In genomic region chr11:17276236-17277023, GRCh38 we compare ENCODE assay signal across 1 cellular context.
TF ChIP-seq lines count a peak whose summit lies in the region.

Gene NUCB2 (plus strand): TSS chr11:17276739. CDS start chr11:17295324, 18,585 bp downstream.

TF ChIP-seq in WTC11, 78 proteins besides CTCF, POLR2A, EP300 and RAD21 (continued from another document):
- TF ChIP-seq E2F5 (CRISPR knock-in tag; IDR thresholded peaks at IDR 0.05) (peak; percentile 94), SP1 (CRISPR knock-in tag; conservative IDR thresholded peaks at IDR 0.05) (peak; percentile 88), ZNF281 (CRISPR knock-in tag; IDR thresholded peaks at IDR 0.05) (no peak), NFE2L1 (CRISPR knock-in tag; IDR thresholded peaks at IDR 0.05) (0 out of 2 replicates have a peak, but pooled peaks have one; percentile 42), GABPB1 (CRISPR knock-in tag; IDR thresholded peaks at IDR 0.05) (0 out of 2 replicates have a peak, but pooled peaks have one; percentile 15), FOXK1 (CRISPR knock-in tag; IDR thresholded peaks at IDR 0.05) (0 out of 2 replicates have a peak, but pooled peaks have one; percentile 40), ELF4 (CRISPR knock-in tag; IDR thresholded peaks at IDR 0.05; ENCODE audit: low read depth) (no peak), ATF6 (CRISPR knock-in tag; IDR thresholded peaks at IDR 0.05) (no peak), ARID4B (CRISPR knock-in tag; IDR thresholded peaks at IDR 0.05; ENCODE audit: borderline replicate concordance) (peak; percentile 80; the same call in 1 of the 2 replicates), ZNF263 (CRISPR knock-in tag; IDR thresholded peaks at IDR 0.05; ENCODE audit: low read depth) (no peak), FOXP1 (CRISPR knock-in tag; IDR thresholded peaks at IDR 0.05; ENCODE audit: borderline replicate concordance) (0 out of 2 replicates have a peak, but pooled peaks have one; percentile 79), ZNF219 (CRISPR knock-in tag; IDR thresholded peaks at IDR 0.05; ENCODE audit: borderline replicate concordance) (0 out of 2 replicates have a peak, but pooled peaks have one; percentile 27), ESRRA (CRISPR knock-in tag; IDR thresholded peaks at IDR 0.05; ENCODE audit: borderline replicate concordance) (0 out of 2 replicates have a peak, but pooled peaks have one; percentile 19), NFYB (CRISPR knock-in tag; conservative IDR thresholded peaks at IDR 0.05; ENCODE audit: low read depth) (peak; percentile 99), FOXP4 (CRISPR knock-in tag; IDR thresholded peaks at IDR 0.05) (peak; percentile 35; the same call in 1 of the 2 replicates), GRHL2 (CRISPR knock-in tag; IDR thresholded peaks at IDR 0.05; ENCODE audit: insufficient replicate concordance, severe bottlenecking) (no peak)
- TF ChIP-seq, protein P1, sequence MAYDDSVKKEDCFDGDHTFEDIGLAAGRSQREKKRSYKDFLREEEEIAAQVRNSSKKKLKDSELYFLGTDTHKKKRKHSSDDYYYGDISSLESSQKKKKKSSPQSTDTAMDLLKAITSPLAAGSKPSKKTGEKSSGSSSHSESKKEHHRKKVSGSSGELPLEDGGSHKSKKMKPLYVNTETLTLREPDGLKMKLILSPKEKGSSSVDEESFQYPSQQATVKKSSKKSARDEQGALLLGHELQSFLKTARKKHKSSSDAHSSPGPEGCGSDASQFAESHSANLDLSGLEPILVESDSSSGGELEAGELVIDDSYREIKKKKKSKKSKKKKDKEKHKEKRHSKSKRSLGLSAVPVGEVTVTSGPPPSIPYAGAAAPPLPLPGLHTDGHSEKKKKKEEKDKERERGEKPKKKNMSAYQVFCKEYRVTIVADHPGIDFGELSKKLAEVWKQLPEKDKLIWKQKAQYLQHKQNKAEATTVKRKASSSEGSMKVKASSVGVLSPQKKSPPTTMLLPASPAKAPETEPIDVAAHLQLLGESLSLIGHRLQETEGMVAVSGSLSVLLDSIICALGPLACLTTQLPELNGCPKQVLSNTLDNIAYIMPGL (CRISPR knock-in tag; IDR thresholded peaks at IDR 0.05), result peak; percentile 72
- TF ChIP-seq, protein P2, sequence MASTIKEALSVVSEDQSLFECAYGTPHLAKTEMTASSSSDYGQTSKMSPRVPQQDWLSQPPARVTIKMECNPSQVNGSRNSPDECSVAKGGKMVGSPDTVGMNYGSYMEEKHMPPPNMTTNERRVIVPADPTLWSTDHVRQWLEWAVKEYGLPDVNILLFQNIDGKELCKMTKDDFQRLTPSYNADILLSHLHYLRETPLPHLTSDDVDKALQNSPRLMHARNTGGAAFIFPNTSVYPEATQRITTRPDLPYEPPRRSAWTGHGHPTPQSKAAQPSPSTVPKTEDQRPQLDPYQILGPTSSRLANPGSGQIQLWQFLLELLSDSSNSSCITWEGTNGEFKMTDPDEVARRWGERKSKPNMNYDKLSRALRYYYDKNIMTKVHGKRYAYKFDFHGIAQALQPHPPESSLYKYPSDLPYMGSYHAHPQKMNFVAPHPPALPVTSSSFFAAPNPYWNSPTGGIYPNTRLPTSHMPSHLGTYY (CRISPR knock-in tag; IDR thresholded peaks at IDR 0.05), result no peak
